9 cellular contexts compared by ENCODE assay signal in genomic region chr19:18995804-18996241, GRCh38. TPM values are rescaled to one million over a fixed set of nuclear protein-coding genes. Genes with fewer than 3 reads are reported as not detected.
A peak's percentile ranks its signal among the peaks of the same experiment; 100 is the strongest.
DNase-seq lines count a peak whose midpoint lies in the region; ATAC-seq, FAIRE-seq and TF ChIP-seq lines count a peak whose summit lies in the region.
"Had no signal": no experiment of that assay in that cellular context is flagged by ENCODE, and none has a peak within 500 bp of the region (broad histone marks: within the 10 kb centered on the region; RNA-seq: fewer than 3 reads in every experiment).

No MANE protein-coding gene starts in this region.

- intact Hi-C loops in CD14-positive monocyte (cut with micrococcal nuclease) (no loop called here), kidney (cut with DNase I) (no loop called here)

- H3K27ac Mint-ChIP-seq in CD14-positive monocyte (peak overlapping the region in 5 of 7 donors; percentile 28 to 73 (median 54)), brain (peak overlapping the region in 4 of 5 experiments; percentile 68 to 91 (median 79))
- H3K27ac Mint-ChIP-seq: T-cell had no signal

- peak overlapping the region in 1 of 2 donors; percentile 3 for H3K9ac ChIP-seq in kidney (ENCODE audit: low read length in 2 of 2)

- H3K9me3 Mint-ChIP-seq in CD14-positive monocyte (no peaks in the 10 kb centered on the region), brain (peaks cover 0 to 6% (median 0%) of the 10 kb centered on the region in 5 experiments)
- H3K9me3 Mint-ChIP-seq: T-cell had no signal

- TF ChIP-seq CTCF in CD14-positive monocyte (IDR thresholded peaks at IDR 0.05) = no peak
- TF ChIP-seq CTCF in GM20000 (IDR thresholded peaks at IDR 0.05; ENCODE audit: extremely low read depth, missing control alignments) = peak; percentile 21
- peak; percentile 47 to 68 for TF ChIP-seq CTCF in brain (conservative IDR thresholded peaks at IDR 0.05)
- peak; percentile 56 for TF ChIP-seq CTCF in kidney (IDR thresholded peaks at IDR 0.05; ENCODE audit: borderline replicate concordance, extremely low read depth, insufficient read depth)

- no peak for ATAC-seq in HG03175 (IDR thresholded peaks at IDR 0.05; ENCODE audit: unreplicated experiment)
- ATAC-seq: T-cell had no signal

- H3K36me3 Mint-ChIP-seq in CD14-positive monocyte (peaks cover 79 to 97% of the 10 kb centered on the region in 2 donors), brain (peaks cover 66% of the 10 kb centered on the region)

- peaks cover 3% of the 10 kb centered on the region for H3K4me1 Mint-ChIP-seq in CD14-positive monocyte
- H3K4me1 Mint-ChIP-seq in brain = peaks cover 45% of the 10 kb centered on the region

- no peak overlapping the region for H3K4me3 Mint-ChIP-seq in CD14-positive monocyte
- peak overlapping the region in 1 of 5 experiments; percentile 30 for H3K4me3 Mint-ChIP-seq in brain
- H3K4me3 Mint-ChIP-seq: T-cell had no signal

- DNase-seq in CD14-positive monocyte (ENCODE audit: low spot score) = no peak
- peak; percentile 45 for DNase-seq in GM20000 (ENCODE audit: low spot score)
- peak; percentile 49 for DNase-seq in NOMO-1 treated with dmso at 0.1 percent for 144 hours (lab: John Stamatoyannopoulos, UW; ENCODE audit: unreplicated experiment)
- DNase-seq in kidney = peak; percentile 91
- DNase-seq in substantia nigra (lab: John Stamatoyannopoulos, UW) = peak in 46 of 49 donors; percentile 5 to 86 (median 50)
- no peak for DNase-seq in DMS79 treated with DMSO at 0.1 percent for 48 hours (lab: John Stamatoyannopoulos, UW)

- H3K4me3 ChIP-seq in kidney (ENCODE audit: low read length in 2 of 2) = no peak overlapping the region

- H3K9me3 ChIP-seq in kidney (ENCODE audit: control insufficient read depth in 1 of 2, low read length in 2 of 2) = no peaks in the 10 kb centered on the region

- H3K36me3 ChIP-seq in kidney (ENCODE audit: control insufficient read depth in 1 of 2, insufficient read depth in 2 of 2, low read length in 2 of 2) = peaks cover 19 to 29% of the 10 kb centered on the region in 2 donors

- H3K27ac ChIP-seq in kidney (ENCODE audit: low read depth in 2 of 2, low read length in 2 of 2) (no peak overlapping the region), substantia nigra (ENCODE audit: low read depth, low read length, poor library complexity, severe bottlenecking) (peak overlapping the region; percentile 41)

- H3K27me3 Mint-ChIP-seq in CD14-positive monocyte (ENCODE audit: low read depth in 3 of 3) = no peaks in the 10 kb centered on the region
- no peaks in the 10 kb centered on the region for H3K27me3 Mint-ChIP-seq in brain
- H3K27me3 Mint-ChIP-seq: T-cell had no signal

- FAIRE-seq in kidney (lab: Jason Lieb, UNC) = no peak

- peaks cover 4 to 6% of the 10 kb centered on the region in 2 donors for H3K4me1 ChIP-seq in kidney (ENCODE audit: control insufficient read depth in 1 of 2, insufficient read depth in 1 of 2, low read depth in 1 of 2, low read length in 2 of 2)

RNA-seq across cellular contexts. Expression of gene SUGP2, which starts 37.5 kb away (rescaled TPM):
- 1 to 10 TPM; 7.6 to 8.2 TPM for polyA plus RNA-seq in CD14-positive monocyte
- 59.2 TPM for polyA plus RNA-seq in brain (ENCODE audit: insufficient read depth, low read depth, low replicate concordance)
- total RNA-seq in kidney = 74.1 TPM
- 47.5 TPM for polyA plus RNA-seq in kidney (ENCODE audit: insufficient read depth, low read depth, low replicate concordance)

RNA-seq across cellular contexts. Expression of gene ARMC6, which starts 37.6 kb away (rescaled TPM):
- 10 to 100 TPM; 26.1 to 29.6 TPM for polyA plus RNA-seq in CD14-positive monocyte
- 39.3 TPM for polyA plus RNA-seq in brain (ENCODE audit: insufficient read depth, low read depth, low replicate concordance)
- total RNA-seq in kidney = 23.0 TPM
- polyA plus RNA-seq in kidney (ENCODE audit: insufficient read depth, low read depth, low replicate concordance) = 24.6 TPM

RNA-seq across cellular contexts. Expression of gene HOMER3, which starts 54.8 kb away (rescaled TPM):
- 10 to 100 TPM; 45.1 to 49.4 TPM for polyA plus RNA-seq in CD14-positive monocyte
- 35.0 TPM for polyA plus RNA-seq in brain (ENCODE audit: insufficient read depth, low read depth, low replicate concordance)
- 34.3 TPM for total RNA-seq in kidney
- polyA plus RNA-seq in kidney (ENCODE audit: insufficient read depth, low read depth, low replicate concordance) = 53.1 TPM

Comparison
In these comparisons a context has a peak if more than half of its experiments do, and no peak if none do; other contexts are left out.
1. DNase-seq: peak in GM20000 (single experiment), NOMO-1 treated with dmso at 0.1 percent for 144 hours (single experiment), kidney (single experiment) and substantia nigra (46 of 49); none in CD14-positive monocyte (single experiment) and DMS79 treated with DMSO at 0.1 percent for 48 hours (single experiment).